Comparison of ENCODE assay signal across 13 cellular contexts in the genomic region with DNA sequence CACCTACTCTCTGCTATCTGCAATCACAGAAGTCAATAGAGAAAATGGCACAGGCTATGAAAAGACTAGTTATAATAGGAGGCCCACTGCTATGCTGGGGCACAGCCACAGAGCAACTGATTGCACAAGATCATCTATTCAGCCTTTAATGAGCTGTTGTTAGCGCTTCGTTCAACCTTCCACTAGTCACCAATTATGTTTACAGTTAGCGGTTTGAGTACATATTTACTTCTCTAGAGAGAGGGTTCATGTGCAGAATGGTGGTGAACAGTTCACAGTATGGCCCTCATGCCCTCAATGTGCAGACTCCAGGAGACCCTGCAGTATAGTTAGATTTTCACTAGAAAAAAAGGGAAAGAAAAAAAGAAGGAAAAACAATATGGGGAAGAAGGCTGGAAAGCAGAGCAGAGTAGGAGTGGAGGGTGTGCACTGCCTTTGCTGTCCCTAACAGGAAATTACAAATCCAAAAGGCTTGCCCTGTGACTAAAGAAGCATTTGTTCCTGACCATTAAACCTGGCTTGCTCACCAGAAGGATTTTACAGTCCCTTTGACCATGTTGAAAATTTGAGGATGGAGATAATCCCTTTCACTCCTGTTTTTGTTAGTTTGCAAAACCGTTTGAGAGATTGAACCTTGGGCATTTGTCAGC.
DNase-seq lines count a peak whose midpoint lies in the region; ATAC-seq, FAIRE-seq and TF ChIP-seq lines count a peak whose summit lies in the region.
"Had no signal": no experiment of that assay in that cellular context is flagged by ENCODE, and none has a peak within 500 bp of the region (broad histone marks: within the 10 kb centered on the region; RNA-seq: fewer than 3 reads in every experiment).

No MANE protein-coding gene starts in this region.

- no peak for FAIRE-seq in RCC 7860 (lab: Jason Lieb, UNC)

- no peak overlapping the region for H3K4me3 ChIP-seq in vagina

- H3K27me3 Mint-ChIP-seq in glutamatergic neuron (ENCODE audit: unreplicated experiment) = no peaks in the 10 kb centered on the region

- no peak for TF ChIP-seq POLR2A in vagina (IDR thresholded peaks at IDR 0.05)

- DNase-seq in ACHN = peak; percentile 14
- DNase-seq in HS-5 (ENCODE audit: low read depth) = peak; percentile 16
- peak; percentile 34 for DNase-seq in RCC 7860 (ENCODE audit: low spot score)
- no peak for DNase-seq in glutamatergic neuron
- no peak for DNase-seq in vagina (ENCODE audit: extremely low spot score in 2 of 2)
- DNase-seq in SKM-1 (lab: John Stamatoyannopoulos, UW; ENCODE audit: unreplicated experiment) = no peak
- DNase-seq: aorta, immature natural killer cell, T-helper 9 cell had no signal

- H3K36me3 ChIP-seq in vagina = no peaks in the 10 kb centered on the region

- H3K4me1 ChIP-seq in vagina = no peaks in the 10 kb centered on the region

- no peak overlapping the region for H3K27ac ChIP-seq in vagina

- TF ChIP-seq CTCF in glutamatergic neuron (IDR thresholded peaks at IDR 0.05; ENCODE audit: partially characterized antibody, unreplicated experiment) = no peak
- TF ChIP-seq CTCF in vagina (IDR thresholded peaks at IDR 0.05) = no peak

- H3K4me3 Mint-ChIP-seq in glutamatergic neuron (ENCODE audit: unreplicated experiment) = no peak overlapping the region
- H3K4me3 Mint-ChIP-seq: immature natural killer cell had no signal

- H3K9me3 ChIP-seq in vagina = no peaks in the 10 kb centered on the region

- intact Hi-C loops in vagina (cut with DNase I) = no loop called here

- H3K27ac Mint-ChIP-seq in glutamatergic neuron (ENCODE audit: unreplicated experiment) = peak overlapping the region; percentile 34
- H3K27ac Mint-ChIP-seq: immature natural killer cell had no signal

- H3K9me3 Mint-ChIP-seq in glutamatergic neuron (ENCODE audit: unreplicated experiment) = no peaks in the 10 kb centered on the region

- H3K4me1 Mint-ChIP-seq in glutamatergic neuron (ENCODE audit: low read depth, unreplicated experiment) = peaks cover 19% of the 10 kb centered on the region
- H3K4me1 Mint-ChIP-seq: immature natural killer cell had no signal

- peaks cover 8% of the 10 kb centered on the region for H3K36me3 Mint-ChIP-seq in glutamatergic neuron (ENCODE audit: unreplicated experiment)
- H3K36me3 Mint-ChIP-seq: immature natural killer cell had no signal

- no peak for ATAC-seq in HG03571 (IDR thresholded peaks at IDR 0.05; ENCODE audit: unreplicated experiment)
- ATAC-seq in GM21447 (IDR thresholded peaks at IDR 0.05; ENCODE audit: unreplicated experiment) = no peak
- ATAC-seq: esophagus mucosa, HCT116 had no signal

- H3K27me3 ChIP-seq in vagina = no peaks in the 10 kb centered on the region

- in situ Hi-C loops in ACHN (cut with HindIII; ENCODE audit: low pct_ligation_motif_present, low pct_unique_long_range_greater_than_20kb, low sequenced_read_pairs) = no loop called here

Comparison
In these comparisons a context has a peak if more than half of its experiments do, and no peak if none do; other contexts are left out.
1. DNase-seq: peak in ACHN (single experiment), HS-5 (single experiment) and RCC 7860 (single experiment); none in glutamatergic neuron (single experiment), vagina (0 of 2) and SKM-1 (single experiment).